ENCODE assay signal across 1 cellular context in genomic region chr14:24269910-24270536, GRCh38.
TF ChIP-seq lines count a peak whose summit lies in the region.

No MANE protein-coding gene starts in this region.

TF ChIP-seq in HepG2, 621 proteins besides CTCF, POLR2A, EP300 and RAD21:
- TF ChIP-seq TBX3 (IDR thresholded peaks at IDR 0.05; ENCODE audit: borderline replicate concordance) (no peak), SCMH1 (CRISPR knock-in tag; IDR thresholded peaks at IDR 0.05; ENCODE audit: borderline replicate concordance) (no peak), ZNF891 (CRISPR knock-in tag; IDR thresholded peaks at IDR 0.05) (0 out of 2 replicates have a peak, but pooled peaks have one; percentile 17), NAIF1 (CRISPR knock-in tag; IDR thresholded peaks at IDR 0.05; ENCODE audit: borderline replicate concordance) (no peak), DZIP1 (CRISPR knock-in tag; IDR thresholded peaks at IDR 0.05) (peak; percentile 70; the same call in 1 of the 2 replicates), PRPF4 (IDR thresholded peaks at IDR 0.05; ENCODE audit: low read depth, low read length, poor library complexity, severe bottlenecking) (no peak), ZBTB49 (CRISPR knock-in tag; IDR thresholded peaks at IDR 0.05; ENCODE audit: borderline replicate concordance) (no peak), AGO2 (optimal IDR thresholded peaks at IDR 0.05; ENCODE audit: low read depth, low read length) (peak; percentile 31), MIXL1 (CRISPR knock-in tag; IDR thresholded peaks at IDR 0.05) (no peak), CCAR2 (optimal IDR thresholded peaks at IDR 0.05; ENCODE audit: low read depth, low read length) (no peak), RNF2 (conservative IDR thresholded peaks at IDR 0.05; ENCODE audit: low read depth) (no peak), RARG (CRISPR knock-in tag; IDR thresholded peaks at IDR 0.05; ENCODE audit: low read depth) (0 out of 2 replicates have a peak, but pooled peaks have one; percentile 5), ZNF839 (CRISPR knock-in tag; IDR thresholded peaks at IDR 0.05; ENCODE audit: borderline replicate concordance) (no peak), NR2F2 (IDR thresholded peaks at IDR 0.05; ENCODE audit: borderline replicate concordance, low read depth) (no peak), GTF3A (CRISPR knock-in tag; conservative IDR thresholded peaks at IDR 0.05) (no peak), ZNF260 (CRISPR knock-in tag; IDR thresholded peaks at IDR 0.05; ENCODE audit: borderline replicate concordance, low read depth) (0 out of 2 replicates have a peak, but pooled peaks have one; percentile 5), ZNF614 (CRISPR knock-in tag; IDR thresholded peaks at IDR 0.05; ENCODE audit: borderline replicate concordance) (0 out of 2 replicates have a peak, but pooled peaks have one; percentile 17), NFIB (CRISPR knock-in tag; IDR thresholded peaks at IDR 0.05; ENCODE audit: borderline replicate concordance) (0 out of 2 replicates have a peak, but pooled peaks have one; percentile 60), ZNF674 (CRISPR knock-in tag; IDR thresholded peaks at IDR 0.05; ENCODE audit: low read depth) (no peak), RAD51 (IDR thresholded peaks at IDR 0.05; ENCODE audit: borderline replicate concordance) (no peak), SMAD3 (CRISPR knock-in tag; IDR thresholded peaks at IDR 0.05) (no peak), ZFAT (CRISPR knock-in tag; conservative IDR thresholded peaks at IDR 0.05) (no peak)
- TF ChIP-seq, protein P1, sequence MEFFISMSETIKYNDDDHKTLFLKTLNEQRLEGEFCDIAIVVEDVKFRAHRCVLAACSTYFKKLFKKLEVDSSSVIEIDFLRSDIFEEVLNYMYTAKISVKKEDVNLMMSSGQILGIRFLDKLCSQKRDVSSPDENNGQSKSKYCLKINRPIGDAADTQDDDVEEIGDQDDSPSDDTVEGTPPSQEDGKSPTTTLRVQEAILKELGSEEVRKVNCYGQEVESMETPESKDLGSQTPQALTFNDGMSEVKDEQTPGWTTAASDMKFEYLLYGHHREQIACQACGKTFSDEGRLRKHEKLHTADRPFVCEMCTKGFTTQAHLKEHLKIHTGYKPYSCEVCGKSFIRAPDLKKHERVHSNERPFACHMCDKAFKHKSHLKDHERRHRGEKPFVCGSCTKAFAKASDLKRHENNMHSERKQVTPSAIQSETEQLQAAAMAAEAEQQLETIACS (CRISPR knock-in tag; IDR thresholded peaks at IDR 0.05) = 0 out of 2 replicates have a peak, but pooled peaks have one; percentile 10
- TF ChIP-seq, protein P2, sequence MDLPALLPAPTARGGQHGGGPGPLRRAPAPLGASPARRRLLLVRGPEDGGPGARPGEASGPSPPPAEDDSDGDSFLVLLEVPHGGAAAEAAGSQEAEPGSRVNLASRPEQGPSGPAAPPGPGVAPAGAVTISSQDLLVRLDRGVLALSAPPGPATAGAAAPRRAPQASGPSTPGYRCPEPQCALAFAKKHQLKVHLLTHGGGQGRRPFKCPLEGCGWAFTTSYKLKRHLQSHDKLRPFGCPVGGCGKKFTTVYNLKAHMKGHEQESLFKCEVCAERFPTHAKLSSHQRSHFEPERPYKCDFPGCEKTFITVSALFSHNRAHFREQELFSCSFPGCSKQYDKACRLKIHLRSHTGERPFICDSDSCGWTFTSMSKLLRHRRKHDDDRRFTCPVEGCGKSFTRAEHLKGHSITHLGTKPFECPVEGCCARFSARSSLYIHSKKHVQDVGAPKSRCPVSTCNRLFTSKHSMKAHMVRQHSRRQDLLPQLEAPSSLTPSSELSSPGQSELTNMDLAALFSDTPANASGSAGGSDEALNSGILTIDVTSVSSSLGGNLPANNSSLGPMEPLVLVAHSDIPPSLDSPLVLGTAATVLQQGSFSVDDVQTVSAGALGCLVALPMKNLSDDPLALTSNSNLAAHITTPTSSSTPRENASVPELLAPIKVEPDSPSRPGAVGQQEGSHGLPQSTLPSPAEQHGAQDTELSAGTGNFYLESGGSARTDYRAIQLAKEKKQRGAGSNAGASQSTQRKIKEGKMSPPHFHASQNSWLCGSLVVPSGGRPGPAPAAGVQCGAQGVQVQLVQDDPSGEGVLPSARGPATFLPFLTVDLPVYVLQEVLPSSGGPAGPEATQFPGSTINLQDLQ (CRISPR knock-in tag; IDR thresholded peaks at IDR 0.05) = no peak
- TF ChIP-seq, protein P3, sequence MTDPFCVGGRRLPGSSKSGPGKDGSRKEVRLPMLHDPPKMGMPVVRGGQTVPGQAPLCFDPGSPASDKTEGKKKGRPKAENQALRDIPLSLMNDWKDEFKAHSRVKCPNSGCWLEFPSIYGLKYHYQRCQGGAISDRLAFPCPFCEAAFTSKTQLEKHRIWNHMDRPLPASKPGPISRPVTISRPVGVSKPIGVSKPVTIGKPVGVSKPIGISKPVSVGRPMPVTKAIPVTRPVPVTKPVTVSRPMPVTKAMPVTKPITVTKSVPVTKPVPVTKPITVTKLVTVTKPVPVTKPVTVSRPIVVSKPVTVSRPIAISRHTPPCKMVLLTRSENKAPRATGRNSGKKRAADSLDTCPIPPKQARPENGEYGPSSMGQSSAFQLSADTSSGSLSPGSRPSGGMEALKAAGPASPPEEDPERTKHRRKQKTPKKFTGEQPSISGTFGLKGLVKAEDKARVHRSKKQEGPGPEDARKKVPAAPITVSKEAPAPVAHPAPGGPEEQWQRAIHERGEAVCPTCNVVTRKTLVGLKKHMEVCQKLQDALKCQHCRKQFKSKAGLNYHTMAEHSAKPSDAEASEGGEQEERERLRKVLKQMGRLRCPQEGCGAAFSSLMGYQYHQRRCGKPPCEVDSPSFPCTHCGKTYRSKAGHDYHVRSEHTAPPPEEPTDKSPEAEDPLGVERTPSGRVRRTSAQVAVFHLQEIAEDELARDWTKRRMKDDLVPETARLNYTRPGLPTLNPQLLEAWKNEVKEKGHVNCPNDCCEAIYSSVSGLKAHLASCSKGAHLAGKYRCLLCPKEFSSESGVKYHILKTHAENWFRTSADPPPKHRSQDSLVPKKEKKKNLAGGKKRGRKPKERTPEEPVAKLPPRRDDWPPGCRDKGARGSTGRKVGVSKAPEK (CRISPR knock-in tag; IDR thresholded peaks at IDR 0.05; ENCODE audit: borderline replicate concordance) = 0 out of 2 replicates have a peak, but pooled peaks have one; percentile 27
